In the genomic region with DNA sequence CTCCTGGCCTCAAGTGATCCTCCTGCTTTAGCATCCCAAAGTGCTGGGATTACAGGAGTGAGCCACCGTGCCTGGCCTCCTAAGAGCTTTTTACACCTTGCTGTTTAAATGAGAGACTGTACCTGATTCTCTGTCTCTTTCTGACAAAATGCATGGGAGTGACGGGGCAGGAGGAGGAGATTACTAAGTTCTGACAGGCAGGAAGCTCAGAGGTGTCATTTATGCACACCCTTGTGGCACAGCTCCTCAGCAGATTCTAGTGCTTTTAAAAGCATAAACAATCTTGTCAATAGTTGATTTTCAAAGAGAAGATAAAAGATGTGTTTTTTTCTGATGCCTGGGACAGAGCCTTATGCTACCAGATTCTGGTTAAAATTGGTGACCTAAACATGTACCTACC, we compare ENCODE assay signal across 13 cellular contexts. TPM values are rescaled to one million over a fixed set of nuclear protein-coding genes. Genes with fewer than 3 reads are reported as not detected.
"Had no signal": no experiment of that assay in that cellular context is flagged by ENCODE, and none has a peak within 500 bp of the region (broad histone marks: within the 10 kb centered on the region; RNA-seq: fewer than 3 reads in every experiment).

No MANE protein-coding gene starts in this region.

- DNase-seq: activated CD4-positive, alpha-beta T cell treated with anti-CD3 and anti-CD28 coated beads for 36 hours; activated CD8-positive, alpha-beta memory T cell treated with anti-CD3 and anti-CD28 coated beads, Interleukin-2, amount 50 U/mL, for 4 hours; activated CD8-positive, alpha-beta T cell treated with anti-CD3 and anti-CD28 coated beads for 36 hours; activated T-cell treated with anti-CD3 and anti-CD28 coated beads, Interleukin-2, amount 50 U/mL, for 72 hours; aorta; dorsolateral prefrontal cortex; hypothalamus; tibial artery; WERI-Rb-1 had no signal

- H3K4me1 Mint-ChIP-seq: activated CD4-positive, alpha-beta T cell treated with anti-CD3 and anti-CD28 coated beads for 36 hours had no signal

- H3K27ac ChIP-seq: breast epithelium, dorsolateral prefrontal cortex, tibial artery, WERI-Rb-1 had no signal

- H3K36me3 Mint-ChIP-seq: mesothelial cell of epicardium had no signal

- H3K4me3 ChIP-seq: breast epithelium, tibial artery had no signal

- H3K4me3 Mint-ChIP-seq: activated CD4-positive, alpha-beta T cell treated with anti-CD3 and anti-CD28 coated beads for 36 hours; activated CD8-positive, alpha-beta T cell treated with anti-CD3 and anti-CD28 coated beads for 36 hours; activated T-cell treated with anti-CD3 and anti-CD28 coated beads, Interleukin-2, amount 50 U/mL, for 72 hours; mesothelial cell of epicardium had no signal

- ATAC-seq: activated CD4-positive, alpha-beta T cell treated with anti-CD3 and anti-CD28 coated beads for 36 hours; activated CD8-positive, alpha-beta T cell treated with anti-CD3 and anti-CD28 coated beads for 36 hours; activated T-cell treated with anti-CD3 and anti-CD28 coated beads, Interleukin-2, amount 50 U/mL, for 72 hours; esophagus mucosa had no signal

- H3K27me3 ChIP-seq: breast epithelium, dorsolateral prefrontal cortex, tibial artery had no signal

- H3K27ac Mint-ChIP-seq: activated CD4-positive, alpha-beta T cell treated with anti-CD3 and anti-CD28 coated beads for 36 hours; activated CD8-positive, alpha-beta T cell treated with anti-CD3 and anti-CD28 coated beads for 36 hours; activated T-cell treated with anti-CD3 and anti-CD28 coated beads, Interleukin-2, amount 50 U/mL, for 72 hours; mesothelial cell of epicardium had no signal

- H3K36me3 ChIP-seq: breast epithelium, tibial artery, WERI-Rb-1 had no signal

- H3K4me1 ChIP-seq: breast epithelium, tibial artery had no signal

- H3K9me3 Mint-ChIP-seq: activated CD8-positive, alpha-beta T cell treated with anti-CD3 and anti-CD28 coated beads for 36 hours; activated T-cell treated with anti-CD3 and anti-CD28 coated beads, Interleukin-2, amount 50 U/mL, for 72 hours; mesothelial cell of epicardium had no signal

RNA-seq across cellular contexts. Expression of gene STEAP4, which starts 39.7 kb away (rescaled TPM):
- total RNA-seq: activated CD4-positive, alpha-beta T cell treated with anti-CD3 and anti-CD28 coated beads for 36 hours; activated CD8-positive, alpha-beta T cell treated with anti-CD3 and anti-CD28 coated beads for 36 hours; activated T-cell treated with anti-CD3 and anti-CD28 coated beads, Interleukin-2, amount 50 U/mL, for 72 hours; chondrocyte had no signal
